8 cellular contexts compared by ENCODE assay signal in genomic region chr1:85580046-85580411, GRCh38. TPM values are rescaled to one million over a fixed set of nuclear protein-coding genes. Genes with fewer than 3 reads are reported as not detected.
DNase-seq lines count a peak whose midpoint lies in the region; ATAC-seq and TF ChIP-seq lines count a peak whose summit lies in the region.

No MANE protein-coding gene starts in this region.

- no peaks in the 10 kb centered on the region for H3K9me2 ChIP-seq in GM23248 (ENCODE audit: insufficient read depth)

- in situ Hi-C loops in GM23248 (cut with MboI) = no loop called here

- H3K9me3 ChIP-seq in GM23248 (ENCODE audit: low read depth) = no peaks in the 10 kb centered on the region
- no peaks in the 10 kb centered on the region for H3K9me3 ChIP-seq in SK-N-MC (ENCODE audit: low read depth, low read length)

- DNase-seq in GM23248 (peak; percentile 88), SK-N-MC (ENCODE audit: low read depth, low spot score) (no peak), fibroblast of the conjunctiva (ENCODE audit: low read depth) (peak; percentile 31), retinal pigment epithelial cell (ENCODE audit: low read depth) (no peak)

- no peak overlapping the region for H2AFZ ChIP-seq in GM23248

- peaks cover 22% of the 10 kb centered on the region for H3K36me3 ChIP-seq in GM23248 (ENCODE audit: low read depth)
- peaks cover 26% of the 10 kb centered on the region for H3K36me3 ChIP-seq in SK-N-MC (ENCODE audit: insufficient read depth, low read length)

- peaks cover 16% of the 10 kb centered on the region for H3K4me1 ChIP-seq in GM23248 (ENCODE audit: insufficient read depth)

- no peak for TF ChIP-seq CTCF in retinal pigment epithelial cell (conservative IDR thresholded peaks at IDR 0.05; ENCODE audit: low read depth, low read length)

- H3K27ac ChIP-seq in GM23248 (peak overlapping the region; percentile 96), SK-N-MC (peak overlapping the region; percentile 99)

- H3K79me2 ChIP-seq in GM23248 (ENCODE audit: insufficient read depth) = peaks cover 72% of the 10 kb centered on the region

- ATAC-seq in GM21529 (IDR thresholded peaks at IDR 0.05; ENCODE audit: unreplicated experiment) = no peak
- no peak for ATAC-seq in GM19452 (IDR thresholded peaks at IDR 0.05; ENCODE audit: unreplicated experiment)
- no peak for ATAC-seq in HG02678 (IDR thresholded peaks at IDR 0.05; ENCODE audit: unreplicated experiment)
- ATAC-seq in HG02938 (IDR thresholded peaks at IDR 0.05; ENCODE audit: unreplicated experiment) = no peak

- H3K27me3 ChIP-seq in GM23248 (replicated peaks; ENCODE audit: insufficient read depth) = no peaks in the 10 kb centered on the region

- H3K9ac ChIP-seq in GM23248 (peak overlapping the region; percentile 100), SK-N-MC (ENCODE audit: insufficient read length) (peak overlapping the region; percentile 82)

- H4K20me1 ChIP-seq in GM23248 (ENCODE audit: insufficient read depth) = peaks cover 11% of the 10 kb centered on the region; the same call in 1 of the 2 replicates

- peaks cover 72% of the 10 kb centered on the region for H3F3A ChIP-seq in GM23248 (ENCODE audit: insufficient read depth)

- H3K4me2 ChIP-seq in GM23248 (ENCODE audit: unreplicated experiment) = peak overlapping the region; percentile 87

- peak overlapping the region; percentile 98 for H3K4me3 ChIP-seq in GM23248
- peak overlapping the region; percentile 97 for H3K4me3 ChIP-seq in SK-N-MC
- peak overlapping the region; percentile 64 for H3K4me3 ChIP-seq in retinal pigment epithelial cell (ENCODE audit: low read length)

- 0 to 3% methylated on average over 11 of the region's 11 CpGs for WGBS in GM23248 (ENCODE audit: low coverage in 1 of 2, low lambda C conversion rate in 2 of 2, missing lambda C conversion rate in 2 of 2), 2 experiments

RNA-seq across cellular contexts. Expression of gene CCN1, which starts 0.5 kb away (rescaled TPM):
- total RNA-seq in GM23248 (2014; rRNA removed; shearing (Covaris generic)) = 93.5 and 106 TPM in 2 replicates
- 930 and 943 TPM in 2 replicates for polyA plus RNA-seq in GM23248 (2016; fragmentation: Nextera tagmentation; extraction: Ambion mirVana)

Comparison
In these comparisons a context has a peak if more than half of its experiments do, and no peak if none do; other contexts are left out.
1. DNase-seq: peak in GM23248 (single experiment) and fibroblast of the conjunctiva (single experiment); none in SK-N-MC (single experiment) and retinal pigment epithelial cell (single experiment).
2. Peak in every context shown above with its lines, with median percentiles within 50 percentile points of each other: H3K4me3 ChIP-seq.